16 cellular contexts compared by ENCODE assay signal in genomic region chr19:5539431-5539833, GRCh38. TPM values are rescaled to one million over a fixed set of nuclear protein-coding genes. Genes with fewer than 3 reads are reported as not detected.
DNase-seq lines count a peak whose midpoint lies in the region; ATAC-seq and TF ChIP-seq lines count a peak whose summit lies in the region.
"Had no signal": no experiment of that assay in that cellular context is flagged by ENCODE, and none has a peak within 500 bp of the region (broad histone marks: within the 10 kb centered on the region; RNA-seq: fewer than 3 reads in every experiment).

No MANE protein-coding gene starts in this region.

- no peaks in the 10 kb centered on the region for H3K9me2 ChIP-seq in SK-N-SH

- H3K27me3 ChIP-seq in SK-N-SH (ENCODE audit: insufficient read depth): no peaks in the 10 kb centered on the region
- H3K27me3 ChIP-seq: uterus had no signal

- H3K9ac ChIP-seq in SK-N-SH: no peak overlapping the region

- H3K9me3 ChIP-seq in SK-N-SH: peaks cover 7% of the 10 kb centered on the region; the same call in 1 of the 2 replicates

- CTCF ChIA-PET in SK-N-SH (lab: Yijun Ruan, JAX): interaction anchor here (0.7 to 1.7 kb wide), 5 partner anchors 9 to 730 kb away, joined by 3 to 5 read pairs (median 3); no protein-coding TSS in a partner anchor

- WGBS in SK-N-SH (ENCODE audit: low lambda C conversion rate): 60% methylated on average over 7 of the region's 11 CpGs

- no peak for TF ChIP-seq CTCF in SK-N-SH (IDR thresholded peaks at IDR 0.05)

- H4K20me1 ChIP-seq in SK-N-SH (ENCODE audit: insufficient read depth): no peaks in the 10 kb centered on the region

- H3K4me1 ChIP-seq in SK-N-SH (ENCODE audit: control insufficient read depth in 1 of 2, insufficient read depth in 2 of 2, low read depth in 1 of 2, low read length in 1 of 2): no peaks in the 10 kb centered on the region; a peak in 1 of 4 replicates

- ATAC-seq in SK-N-SH treated with all-trans-retinoic acid at 6 μM for 48 hours: no peak
- no peak for ATAC-seq in GM19397 (IDR thresholded peaks at IDR 0.05; ENCODE audit: unreplicated experiment)
- ATAC-seq in HG03175 (IDR thresholded peaks at IDR 0.05; ENCODE audit: unreplicated experiment): no peak
- ATAC-seq: activated T-cell treated with anti-CD3 and anti-CD28 coated beads, Interleukin-2, amount 50 U/mL, for 4 hours; PC-3 had no signal

- TF ChIP-seq RAD21 in SK-N-SH (IDR thresholded peaks at IDR 0.05; ENCODE audit: low read length): no peak

- TF ChIP-seq EP300 in SK-N-SH (IDR thresholded peaks at IDR 0.05; ENCODE audit: borderline replicate concordance in 1 of 2, low read depth in 1 of 2, low read length in 1 of 2): no peak

- no peaks in the 10 kb centered on the region for H3K36me3 ChIP-seq in SK-N-SH (replicated peaks in 1 of 2; ENCODE audit: control insufficient read depth in 1 of 2, insufficient read depth in 2 of 2, low read length in 1 of 2)
- H3K36me3 ChIP-seq: uterus had no signal

- H2AFZ ChIP-seq in SK-N-SH (ENCODE audit: low read depth): no peak overlapping the region

- no peaks in the 10 kb centered on the region for H3F3A ChIP-seq in SK-N-SH (replicated peaks; ENCODE audit: insufficient read depth)

- H3K79me2 ChIP-seq in SK-N-SH (ENCODE audit: insufficient read depth): no peaks in the 10 kb centered on the region

- no peak overlapping the region for H3K4me3 ChIP-seq in SK-N-SH (ENCODE audit: low read depth in 2 of 2, low read length in 1 of 2)
- H3K4me3 ChIP-seq: uterus had no signal

- POLR2A ChIA-PET in SK-N-SH (lab: Yijun Ruan, JAX): interaction anchor here (0.6 kb wide), 1 partner anchor 34 kb away, joined by 3 read pairs; no protein-coding TSS in a partner anchor

- H3K27ac ChIP-seq in SK-N-SH (ENCODE audit: low read depth in 2 of 2, low read length in 1 of 2): no peak overlapping the region
- no peak overlapping the region for H3K27ac ChIP-seq in substantia nigra (ENCODE audit: low read depth, low read length, poor library complexity, severe bottlenecking)
- H3K27ac ChIP-seq: uterus had no signal

- DNase-seq in SK-N-SH (peak; percentile 66), anterior cingulate cortex (lab: John Stamatoyannopoulos, UW) (peak in 51 of 58 donors; percentile 3 to 66 (median 28)), iPS-NIHi7 (ENCODE audit: extremely low spot score) (peak; percentile 49), substantia nigra (lab: John Stamatoyannopoulos, UW) (peak in 30 of 49 donors; percentile 2 to 58 (median 24)), NCI-H2107 (lab: John Stamatoyannopoulos, UW) (no peak)
- DNase-seq: activated CD4-positive, alpha-beta T cell treated with anti-CD3 and anti-CD28 coated beads for 48 hours; activated T-cell treated with anti-CD3 and anti-CD28 coated beads, Interleukin-2, amount 50 U/mL, for 4 hours; dermis blood vessel endothelial cell; KG1; NCI-H187 treated with DMSO at 0.1 percent for 48 hours; PC-3; stimulated activated CD4-positive, alpha-beta T cell treated with anti-CD3 and anti-CD28 coated beads, Interleukin-2, amount 100 ng/mL, for 24 hours; uterus had no signal

- no peak overlapping the region for H3K4me2 ChIP-seq in SK-N-SH

TF ChIP-seq in SK-N-SH, 30 proteins besides CTCF, POLR2A, EP300 and RAD21:
- TF ChIP-seq PBX3 (IDR thresholded peaks at IDR 0.05): no peak

TF ChIP-seq in SK-N-SH treated with all-trans-retinoic acid at 6 μM for 48 hours, 23 proteins besides CTCF, POLR2A, EP300 and RAD21:
- TF ChIP-seq TSHZ2 (CRISPR knock-in tag; IDR thresholded peaks at IDR 0.05) (no peak), ZNF565 (CRISPR knock-in tag; conservative IDR thresholded peaks at IDR 0.05; ENCODE audit: low read depth) (no peak), GLIS3 (CRISPR knock-in tag; IDR thresholded peaks at IDR 0.05) (no peak), ISL1 (CRISPR knock-in tag; IDR thresholded peaks at IDR 0.05) (no peak), PPARA (CRISPR knock-in tag; IDR thresholded peaks at IDR 0.05; ENCODE audit: borderline replicate concordance) (no peak), SNAI2 (CRISPR knock-in tag; IDR thresholded peaks at IDR 0.05) (no peak), ZFP3 (CRISPR knock-in tag; IDR thresholded peaks at IDR 0.05) (no peak), ZNF8 (CRISPR knock-in tag; IDR thresholded peaks at IDR 0.05) (no peak), ARNTL (CRISPR knock-in tag; IDR thresholded peaks at IDR 0.05; ENCODE audit: borderline replicate concordance, low read depth) (no peak), ZC3H10 (CRISPR knock-in tag; IDR thresholded peaks at IDR 0.05) (no peak), TOX (CRISPR knock-in tag; IDR thresholded peaks at IDR 0.05; ENCODE audit: borderline replicate concordance) (no peak), OSR1 (CRISPR knock-in tag; IDR thresholded peaks at IDR 0.05) (no peak), ESRRG (CRISPR knock-in tag; IDR thresholded peaks at IDR 0.05) (no peak), RARB (CRISPR knock-in tag; IDR thresholded peaks at IDR 0.05) (no peak)
- TF ChIP-seq, protein P1, sequence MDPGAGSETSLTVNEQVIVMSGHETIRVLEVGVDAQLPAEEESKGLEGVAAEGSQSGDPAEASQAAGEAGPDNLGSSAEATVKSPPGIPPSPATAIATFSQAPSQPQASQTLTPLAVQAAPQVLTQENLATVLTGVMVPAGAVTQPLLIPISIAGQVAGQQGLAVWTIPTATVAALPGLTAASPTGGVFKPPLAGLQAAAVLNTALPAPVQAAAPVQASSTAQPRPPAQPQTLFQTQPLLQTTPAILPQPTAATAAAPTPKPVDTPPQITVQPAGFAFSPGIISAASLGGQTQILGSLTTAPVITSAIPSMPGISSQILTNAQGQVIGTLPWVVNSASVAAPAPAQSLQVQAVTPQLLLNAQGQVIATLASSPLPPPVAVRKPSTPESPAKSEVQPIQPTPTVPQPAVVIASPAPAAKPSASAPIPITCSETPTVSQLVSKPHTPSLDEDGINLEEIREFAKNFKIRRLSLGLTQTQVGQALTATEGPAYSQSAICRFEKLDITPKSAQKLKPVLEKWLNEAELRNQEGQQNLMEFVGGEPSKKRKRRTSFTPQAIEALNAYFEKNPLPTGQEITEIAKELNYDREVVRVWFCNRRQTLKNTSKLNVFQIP (CRISPR knock-in tag; IDR thresholded peaks at IDR 0.05; ENCODE audit: borderline replicate concordance, low read depth): no peak
- TF ChIP-seq, protein P2, sequence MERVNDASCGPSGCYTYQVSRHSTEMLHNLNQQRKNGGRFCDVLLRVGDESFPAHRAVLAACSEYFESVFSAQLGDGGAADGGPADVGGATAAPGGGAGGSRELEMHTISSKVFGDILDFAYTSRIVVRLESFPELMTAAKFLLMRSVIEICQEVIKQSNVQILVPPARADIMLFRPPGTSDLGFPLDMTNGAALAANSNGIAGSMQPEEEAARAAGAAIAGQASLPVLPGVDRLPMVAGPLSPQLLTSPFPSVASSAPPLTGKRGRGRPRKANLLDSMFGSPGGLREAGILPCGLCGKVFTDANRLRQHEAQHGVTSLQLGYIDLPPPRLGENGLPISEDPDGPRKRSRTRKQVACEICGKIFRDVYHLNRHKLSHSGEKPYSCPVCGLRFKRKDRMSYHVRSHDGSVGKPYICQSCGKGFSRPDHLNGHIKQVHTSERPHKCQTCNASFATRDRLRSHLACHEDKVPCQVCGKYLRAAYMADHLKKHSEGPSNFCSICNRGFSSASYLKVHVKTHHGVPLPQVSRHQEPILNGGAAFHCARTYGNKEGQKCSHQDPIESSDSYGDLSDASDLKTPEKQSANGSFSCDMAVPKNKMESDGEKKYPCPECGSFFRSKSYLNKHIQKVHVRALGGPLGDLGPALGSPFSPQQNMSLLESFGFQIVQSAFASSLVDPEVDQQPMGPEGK (CRISPR knock-in tag; IDR thresholded peaks at IDR 0.05; ENCODE audit: borderline replicate concordance): no peak

RNA-seq across cellular contexts. Expression of gene TINCR, which starts 28.3 kb away (rescaled TPM):
- polyA plus RNA-seq in SK-N-SH (2012; rRNA removed): 0.02 and 0.03 TPM in 2 replicates
- polyA plus RNA-seq in SK-N-SH (2012; cell fraction: cytosol; rRNA removed): 0.03 and 0.07 TPM in 2 replicates
- polyA plus RNA-seq in SK-N-SH (2012; cell fraction: nucleus; rRNA removed): 0.11 and 0.12 TPM in 2 replicates
